In genomic region chr20:50729925-50730764, GRCh38 we compare ENCODE assay signal across 8 cellular contexts. TPM values are rescaled to one million over a fixed set of nuclear protein-coding genes. Genes with fewer than 3 reads are reported as not detected.
DNase-seq lines count a peak whose midpoint lies in the region; ATAC-seq and TF ChIP-seq lines count a peak whose summit lies in the region.

No MANE protein-coding gene starts in this region.

- H3K4me1 Mint-ChIP-seq in chondrocyte (ENCODE audit: low read depth), result peaks cover 12% of the 10 kb centered on the region

- H2AFZ ChIP-seq in DND-41 (ENCODE audit: low read depth, low read length) (peak overlapping the region; percentile 70), mesenchymal stem cell (ENCODE audit: low read depth, low read length) (peak overlapping the region; percentile 88)

- H2BK120ac ChIP-seq in mesenchymal stem cell (ENCODE audit: low read depth, low read length), result peak overlapping the region; percentile 1

- H2BK5ac ChIP-seq in mesenchymal stem cell (ENCODE audit: low read depth, low read length, poor library complexity, severe bottlenecking), result peak overlapping the region; percentile 74

- DNase-seq in DND-41 (no peak), NCI-H146 (lab: John Stamatoyannopoulos, UW) (peak; percentile 62), chondrocyte (ENCODE audit: low spot score) (no peak), mesenchymal stem cell (peak; percentile 83), midbrain (lab: John Stamatoyannopoulos, UW) (no peak), amniotic stem cell (lab: John Stamatoyannopoulos, UW) (no peak)

- ATAC-seq in DND-41 (ENCODE audit: insufficient read depth, low read depth) (no peak), HG02970 (IDR thresholded peaks at IDR 0.05; ENCODE audit: low FRiP score, unreplicated experiment) (no peak)

- peak overlapping the region; percentile 79 for H3K27ac Mint-ChIP-seq in chondrocyte (ENCODE audit: unreplicated experiment)

- H3K18ac ChIP-seq in mesenchymal stem cell (ENCODE audit: low read depth in 1 of 2, low read length in 2 of 2), result peak overlapping the region; percentile 53 to 87

- H3K4me3 ChIP-seq in DND-41 (ENCODE audit: low read depth in 1 of 2, low read length in 2 of 2) (no peak overlapping the region), mesenchymal stem cell (ENCODE audit: insufficient read depth in 1 of 2, low read depth in 1 of 2, low read length in 2 of 2) (peak overlapping the region; percentile 59 to 79), urinary bladder (ENCODE audit: low read depth, low read length) (peak overlapping the region; percentile 85)

- H3K4me1 ChIP-seq in DND-41 (ENCODE audit: insufficient read depth, low read length) (peaks cover 20% of the 10 kb centered on the region), mesenchymal stem cell (ENCODE audit: control insufficient read depth, insufficient read depth, low read depth, low read length) (peaks cover 30% of the 10 kb centered on the region), urinary bladder (ENCODE audit: insufficient read depth) (no peaks in the 10 kb centered on the region)

- H3K23ac ChIP-seq in mesenchymal stem cell (ENCODE audit: low read length in 2 of 2), result peak overlapping the region in 1 of 2 experiments; percentile 83

- H3K36me3 Mint-ChIP-seq in chondrocyte (ENCODE audit: low read depth), result no peaks in the 10 kb centered on the region

- H3K27me3 ChIP-seq in DND-41 (ENCODE audit: insufficient read depth, low read length, poor library complexity), result peaks cover 4% of the 10 kb centered on the region
- no peaks in the 10 kb centered on the region for H3K27me3 ChIP-seq in mesenchymal stem cell (ENCODE audit: control insufficient read depth in 1 of 2, insufficient read depth in 1 of 2, low read length in 2 of 2)

- 0 out of 2 replicates have a peak, but pooled peaks cover 3% of the 10 kb centered on the region for H3K79me2 ChIP-seq in DND-41 (ENCODE audit: insufficient read depth, low read length)

- H2BK15ac ChIP-seq in mesenchymal stem cell (ENCODE audit: low read depth, poor library complexity, severe bottlenecking), result peak overlapping the region; percentile 85

- peak overlapping the region; percentile 59 to 80 for H2BK12ac ChIP-seq in mesenchymal stem cell (ENCODE audit: low read length in 2 of 2)

- H3K4ac ChIP-seq in mesenchymal stem cell (ENCODE audit: low read depth in 1 of 2, low read length in 2 of 2), result peak overlapping the region; percentile 60 to 94

- H3K9ac ChIP-seq in DND-41 (ENCODE audit: low read depth, low read length) (no peak overlapping the region), mesenchymal stem cell (ENCODE audit: low read length) (peak overlapping the region; percentile 80)

- peak overlapping the region; percentile 76 for H4K91ac ChIP-seq in mesenchymal stem cell (ENCODE audit: low read length)

- peak overlapping the region; percentile 79 for H3K4me3 Mint-ChIP-seq in chondrocyte (ENCODE audit: unreplicated experiment)

- H3K9me3 ChIP-seq in DND-41 (ENCODE audit: insufficient read depth, low read length, severe bottlenecking), result no peaks in the 10 kb centered on the region
- H3K9me3 ChIP-seq in mesenchymal stem cell (ENCODE audit: control insufficient read depth, low read length), result no peaks in the 10 kb centered on the region

- H3K79me1 ChIP-seq in mesenchymal stem cell (replicated peaks; ENCODE audit: low read length, poor library complexity, severe bottlenecking), result peaks cover 5% of the 10 kb centered on the region

- peak overlapping the region; percentile 69; the same call in 1 of the 2 replicates for H3K4me2 ChIP-seq in DND-41 (ENCODE audit: insufficient read depth, low read length)
- H3K4me2 ChIP-seq in mesenchymal stem cell (ENCODE audit: low read length, poor library complexity, severe bottlenecking), result peak overlapping the region; percentile 98

- WGBS in mesenchymal stem cell, result 24% methylated on average over 18 of the region's 21 CpGs
- WGBS in urinary bladder, result 34% methylated on average over 21 of the region's 21 CpGs

- peak overlapping the region; percentile 98 for H2AK5ac ChIP-seq in mesenchymal stem cell (ENCODE audit: low read length, severe bottlenecking)

- TF ChIP-seq CTCF in DND-41 (IDR thresholded peaks at IDR 0.05; ENCODE audit: borderline replicate concordance, extremely low read depth, low read length, poor library complexity, severe bottlenecking) (no peak), chondrocyte (IDR thresholded peaks at IDR 0.05) (no peak)

- H3K27ac ChIP-seq in DND-41 (ENCODE audit: low read length) (no peak overlapping the region), mesenchymal stem cell (ENCODE audit: low read length, poor library complexity, severe bottlenecking) (peak overlapping the region; percentile 88), urinary bladder (ENCODE audit: low read depth) (no peak overlapping the region)

- H3K27me3 Mint-ChIP-seq in chondrocyte (ENCODE audit: low read depth), result no peaks in the 10 kb centered on the region

- H4K8ac ChIP-seq in mesenchymal stem cell (ENCODE audit: low read length), result peak overlapping the region; percentile 71

- H4K20me1 ChIP-seq in DND-41 (ENCODE audit: insufficient read depth, low read length), result no peaks in the 10 kb centered on the region

- no peaks in the 10 kb centered on the region for H3K9me3 Mint-ChIP-seq in chondrocyte (ENCODE audit: low read depth)

- H3K36me3 ChIP-seq in DND-41 (ENCODE audit: insufficient read depth, low read length) (no peaks in the 10 kb centered on the region), mesenchymal stem cell (ENCODE audit: control insufficient read depth in 1 of 2, insufficient read depth in 2 of 2, low read depth in 1 of 2, low read length in 2 of 2) (peaks cover 0 to 5% of the 10 kb centered on the region in 2 experiments), urinary bladder (ENCODE audit: insufficient read depth) (no peaks in the 10 kb centered on the region)

- H3K14ac ChIP-seq in mesenchymal stem cell (ENCODE audit: low read length in 2 of 2), result peak overlapping the region in 1 of 2 experiments; percentile 65

RNA-seq across cellular contexts. Expression of gene PARD6B, which starts 1.2 kb away (rescaled TPM):
- total RNA-seq in chondrocyte, result 0.34 to 2.2 TPM (median 1.1 TPM) in 3 replicates
- polyA plus RNA-seq in mesenchymal stem cell (2013, experiment 1 of 2), result 2.3 TPM
- 2.5 TPM for polyA plus RNA-seq in mesenchymal stem cell (2013, experiment 2 of 2)
- 11.7 TPM for total RNA-seq in urinary bladder
- polyA plus RNA-seq in urinary bladder, result 0.52 TPM

RNA-seq across cellular contexts. Expression of gene RIPOR3, which starts 38.8 kb away (rescaled TPM):
- total RNA-seq in chondrocyte (0.12 TPM in 1 of 3 replicates, not detected in the others), urinary bladder (8.2 TPM)
- polyA plus RNA-seq in mesenchymal stem cell (2013, experiment 1 of 2), result 45.9 TPM
- 43.6 TPM for polyA plus RNA-seq in mesenchymal stem cell (2013, experiment 2 of 2)
- polyA plus RNA-seq in urinary bladder, result 15.0 TPM

Comparison
In these comparisons a context has a peak if more than half of its experiments do, and no peak if none do; other contexts are left out.
1. DNase-seq: peak in NCI-H146 (single experiment) and mesenchymal stem cell (single experiment); none in DND-41 (single experiment), chondrocyte (single experiment), midbrain (single experiment) and amniotic stem cell (single experiment).
2. H3K4me3 ChIP-seq: peak in mesenchymal stem cell (2 of 2) and urinary bladder (single experiment); none in DND-41 (0 of 2).